In the genomic region with DNA sequence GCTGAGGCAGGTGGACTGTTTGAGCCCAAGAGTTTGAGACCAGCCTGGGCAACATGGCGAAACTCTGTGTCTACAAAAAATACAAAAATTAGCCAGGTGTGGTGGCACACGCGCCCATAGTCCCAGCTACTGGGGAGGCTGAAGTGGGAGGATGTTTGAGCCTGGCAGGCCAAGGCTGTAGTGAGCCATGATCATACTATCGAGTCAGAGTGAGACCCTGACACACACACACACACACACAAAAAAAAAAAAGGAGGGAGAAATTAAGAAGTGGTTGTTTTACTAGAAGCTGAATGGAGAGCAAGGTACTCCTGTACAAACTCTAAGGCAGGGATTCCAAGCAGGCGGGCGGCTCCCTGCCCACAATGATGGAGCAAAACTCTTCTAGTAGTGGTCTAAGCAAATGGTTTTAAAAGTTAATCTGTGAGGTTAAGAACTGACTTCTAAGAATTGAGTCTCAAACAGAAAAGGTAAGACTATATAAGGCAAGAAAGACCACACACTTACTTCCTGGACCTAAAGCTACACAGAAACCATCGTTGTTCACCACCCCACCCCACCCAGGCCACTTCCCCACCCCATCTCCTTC, we compare ENCODE assay signal across 8 cellular contexts. TPM values are rescaled to one million over a fixed set of nuclear protein-coding genes. Genes with fewer than 3 reads are reported as not detected.
A peak's percentile ranks its signal among the peaks of the same experiment; 100 is the strongest.
DNase-seq lines count a peak whose midpoint lies in the region; ATAC-seq, FAIRE-seq and TF ChIP-seq lines count a peak whose summit lies in the region.

No MANE protein-coding gene starts in this region.

- DNase-seq in GM18507 (ENCODE audit: extremely low spot score, insufficient read length, low read depth) (no peak), foreskin melanocyte (no peak), cerebellar nuclear complex (lab: John Stamatoyannopoulos, UW) (no peak), endothelial cell (ENCODE audit: low spot score) (no peak), hepatocyte (ENCODE audit: low spot score) (no peak)
- peak; percentile 54 for DNase-seq in activated T-helper 1 cell treated with anti-CD3 and anti-CD28 coated beads, Interleukin-12 subunit alpha, Interleukin-12 subunit beta, Interleukin-2, Interleukin-4 antibody, amounts not matched to agents 30 ng/mL and 10 ng/mL and 1 ng/mL, durations not matched to agents 14 hours and 24 hours and 36 hours (ENCODE audit: low spot score)

- H3K27me3 ChIP-seq in skeletal muscle tissue (ENCODE audit: control insufficient read depth in 3 of 3, insufficient read depth in 3 of 3, low read length in 3 of 3) = no peaks in the 10 kb centered on the region
- peaks cover 3% of the 10 kb centered on the region for H3K27me3 ChIP-seq in hepatocyte

- H2AFZ ChIP-seq in hepatocyte = no peak overlapping the region

- H3K27ac Mint-ChIP-seq in activated T-helper 1 cell treated with anti-CD3 and anti-CD28 coated beads, Interleukin-12 subunit alpha, Interleukin-12 subunit beta, Interleukin-2, Interleukin-4 antibody, amounts not matched to agents 30 ng/mL and 10 ng/mL and 1 ng/mL, durations not matched to agents 14 hours and 24 hours and 36 hours = peak overlapping the region; percentile 98
- H3K27ac Mint-ChIP-seq in endothelial cell (ENCODE audit: unreplicated experiment) = no peak overlapping the region

- H3K36me3 Mint-ChIP-seq in activated T-helper 1 cell treated with anti-CD3 and anti-CD28 coated beads, Interleukin-12 subunit alpha, Interleukin-12 subunit beta, Interleukin-2, Interleukin-4 antibody, amounts not matched to agents 30 ng/mL and 10 ng/mL and 1 ng/mL, durations not matched to agents 14 hours and 24 hours and 36 hours (ENCODE audit: low read depth) = peaks cover 18% of the 10 kb centered on the region
- peaks cover 4% of the 10 kb centered on the region for H3K36me3 Mint-ChIP-seq in endothelial cell (ENCODE audit: low read depth, unreplicated experiment)

- no peaks in the 10 kb centered on the region for H3K9me3 ChIP-seq in skeletal muscle tissue (ENCODE audit: control insufficient read depth in 3 of 3, low read length in 3 of 3)
- H3K9me3 ChIP-seq in hepatocyte (ENCODE audit: low read depth) = no peaks in the 10 kb centered on the region

- peak; percentile 30 for ATAC-seq in HG03066 (IDR thresholded peaks at IDR 0.05; ENCODE audit: low read depth, unreplicated experiment)

- H3K27me3 Mint-ChIP-seq in activated T-helper 1 cell treated with anti-CD3 and anti-CD28 coated beads, Interleukin-12 subunit alpha, Interleukin-12 subunit beta, Interleukin-2, Interleukin-4 antibody, amounts not matched to agents 30 ng/mL and 10 ng/mL and 1 ng/mL, durations not matched to agents 14 hours and 24 hours and 36 hours (ENCODE audit: insufficient read depth) = no peaks in the 10 kb centered on the region
- H3K27me3 Mint-ChIP-seq in endothelial cell (ENCODE audit: unreplicated experiment) = peaks cover 11% of the 10 kb centered on the region

- H3K4me3 ChIP-seq in skeletal muscle tissue (ENCODE audit: low read length in 3 of 3) (no peak overlapping the region), hepatocyte (no peak overlapping the region)

- H3K4me3 Mint-ChIP-seq in activated T-helper 1 cell treated with anti-CD3 and anti-CD28 coated beads, Interleukin-12 subunit alpha, Interleukin-12 subunit beta, Interleukin-2, Interleukin-4 antibody, amounts not matched to agents 30 ng/mL and 10 ng/mL and 1 ng/mL, durations not matched to agents 14 hours and 24 hours and 36 hours = peak overlapping the region; percentile 91
- H3K4me3 Mint-ChIP-seq in endothelial cell (ENCODE audit: unreplicated experiment) = no peak overlapping the region

- H3K36me3 ChIP-seq in skeletal muscle tissue (ENCODE audit: control insufficient read depth in 3 of 3, insufficient read depth in 3 of 3, low read length in 3 of 3) (no peaks in the 10 kb centered on the region), hepatocyte (replicated peaks; ENCODE audit: insufficient read depth, low read depth) (no peaks in the 10 kb centered on the region)

- peak overlapping the region; percentile 25 for H3K27ac ChIP-seq in skeletal muscle tissue (ENCODE audit: low read depth, low read length)
- H3K27ac ChIP-seq in hepatocyte = no peak overlapping the region

- FAIRE-seq in GM18507 (lab: Jason Lieb, UNC) = peak; percentile 88

- H3K4me1 ChIP-seq in skeletal muscle tissue (ENCODE audit: control insufficient read depth in 3 of 3, insufficient read depth in 3 of 3, low read length in 3 of 3) (peaks cover 12 to 33% (median 15%) of the 10 kb centered on the region in 3 donors), hepatocyte (ENCODE audit: insufficient read depth) (no peaks in the 10 kb centered on the region)

- TF ChIP-seq CTCF in endothelial cell (IDR thresholded peaks at IDR 0.05; ENCODE audit: unreplicated experiment) (no peak), hepatocyte (IDR thresholded peaks at IDR 0.05; ENCODE audit: poor library complexity) (no peak)

- H3K4me1 Mint-ChIP-seq in activated T-helper 1 cell treated with anti-CD3 and anti-CD28 coated beads, Interleukin-12 subunit alpha, Interleukin-12 subunit beta, Interleukin-2, Interleukin-4 antibody, amounts not matched to agents 30 ng/mL and 10 ng/mL and 1 ng/mL, durations not matched to agents 14 hours and 24 hours and 36 hours (ENCODE audit: low read depth) = peaks cover 79% of the 10 kb centered on the region
- H3K4me1 Mint-ChIP-seq in endothelial cell (ENCODE audit: unreplicated experiment) = peaks cover 32% of the 10 kb centered on the region

- peaks cover 3% of the 10 kb centered on the region for H3K79me2 ChIP-seq in hepatocyte

- H3K9me3 Mint-ChIP-seq in activated T-helper 1 cell treated with anti-CD3 and anti-CD28 coated beads, Interleukin-12 subunit alpha, Interleukin-12 subunit beta, Interleukin-2, Interleukin-4 antibody, amounts not matched to agents 30 ng/mL and 10 ng/mL and 1 ng/mL, durations not matched to agents 14 hours and 24 hours and 36 hours = no peaks in the 10 kb centered on the region
- no peaks in the 10 kb centered on the region for H3K9me3 Mint-ChIP-seq in endothelial cell (ENCODE audit: unreplicated experiment)

- no peak overlapping the region for H3K9ac ChIP-seq in skeletal muscle tissue (ENCODE audit: low read depth in 1 of 3, low read length in 3 of 3)

- H3K9me2 ChIP-seq in hepatocyte (replicated peaks; ENCODE audit: insufficient read depth) = no peaks in the 10 kb centered on the region

- 97% methylated on average over 7 of the region's 7 CpGs for WGBS in hepatocyte (ENCODE audit: low lambda C conversion rate, missing lambda C conversion rate)

- no peaks in the 10 kb centered on the region for H4K20me1 ChIP-seq in hepatocyte (ENCODE audit: insufficient read depth, poor library complexity, severe bottlenecking)

- intact Hi-C loops in activated T-helper 1 cell treated with anti-CD3 and anti-CD28 coated beads, Interleukin-12 subunit alpha, Interleukin-12 subunit beta, Interleukin-2, Interleukin-4 antibody, amounts not matched to agents 30 ng/mL and 10 ng/mL and 1 ng/mL, durations not matched to agents 14 hours and 24 hours and 36 hours (cut with micrococcal nuclease) = loop anchor here (1.0 to 10.0 kb wide), 8 partner anchors 14 to 1143 kb away; partner anchors contain the start of gene HSPD1

- no peak overlapping the region for H3K4me2 ChIP-seq in hepatocyte

RNA-seq across cellular contexts. Expression of gene ANKRD44, which starts 2.6 kb away (rescaled TPM):
- total RNA-seq in activated T-helper 1 cell treated with anti-CD3 and anti-CD28 coated beads, Interleukin-12 subunit alpha, Interleukin-12 subunit beta, Interleukin-2, Interleukin-4 antibody, amounts not matched to agents 30 ng/mL and 10 ng/mL and 1 ng/mL, durations not matched to agents 14 hours and 24 hours and 36 hours = 153 and 159 TPM in 2 replicates
- 26.6 TPM for total RNA-seq in skeletal muscle tissue
- total RNA-seq in endothelial cell (ENCODE audit: unreplicated experiment) = 8.1 TPM
- 5.9 and 7.5 TPM in 2 replicates for total RNA-seq in hepatocyte
- polyA plus RNA-seq in hepatocyte = 1.7 and 9.1 TPM in 2 replicates
